In the genomic region with DNA sequence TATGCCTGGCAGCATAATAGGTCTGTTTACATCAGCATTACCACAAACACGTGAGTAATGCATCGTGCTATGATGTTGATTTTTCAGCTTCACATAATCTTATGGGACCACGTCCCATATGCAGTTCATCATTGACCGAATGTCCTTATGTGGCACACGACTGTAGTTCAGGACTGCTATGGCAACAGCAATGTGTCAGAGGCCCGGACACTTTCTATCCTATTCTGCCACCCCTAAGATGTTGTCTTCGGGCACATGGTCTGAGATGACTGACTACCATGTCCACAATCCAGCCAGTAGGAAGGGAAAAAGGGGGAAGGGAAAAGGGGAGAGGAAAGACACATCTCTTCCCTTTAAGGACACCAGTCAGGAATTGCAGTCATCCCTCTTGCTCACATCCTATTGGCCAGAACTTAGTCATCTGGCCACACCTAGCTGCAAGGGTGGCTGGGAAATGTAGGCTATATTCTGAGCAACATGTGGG, we compare ENCODE assay signal across 18 cellular contexts.
A peak's percentile ranks its signal among the peaks of the same experiment; 100 is the strongest.
DNase-seq lines count a peak whose midpoint lies in the region; ATAC-seq, FAIRE-seq and TF ChIP-seq lines count a peak whose summit lies in the region.
"Had no signal": no experiment of that assay in that cellular context is flagged by ENCODE, and none has a peak within 500 bp of the region (broad histone marks: within the 10 kb centered on the region; RNA-seq: fewer than 3 reads in every experiment).

No MANE protein-coding gene starts in this region.

- H3K79me2 ChIP-seq in mesendoderm (ENCODE audit: control insufficient read depth, insufficient read depth, low read length), result no peaks in the 10 kb centered on the region

- no peak overlapping the region for H2BK5ac ChIP-seq in mesendoderm (ENCODE audit: low read length)

- H4K8ac ChIP-seq in mesendoderm (ENCODE audit: low read depth, low read length), result no peak overlapping the region

- no peak overlapping the region for H3K27ac ChIP-seq in mesendoderm (ENCODE audit: low read depth, low read length)
- H3K27ac ChIP-seq: cardiac muscle cell, pancreas had no signal

- H3K18ac ChIP-seq in mesendoderm (ENCODE audit: low read length), result no peak overlapping the region

- no peak overlapping the region for H3K4me2 ChIP-seq in mesendoderm (ENCODE audit: low read length)

- H4K5ac ChIP-seq in mesendoderm (ENCODE audit: low read length), result no peak overlapping the region

- DNase-seq in EL (peak; percentile 45), bronchial epithelial cell (ENCODE audit: low read depth) (peak; percentile 36), mesendoderm (peak; percentile 30), cerebellar nuclear complex (lab: John Stamatoyannopoulos, UW) (no peak)
- no peak for DNase-seq in activated naive CD4-positive, alpha-beta T cell treated with anti-CD3 and anti-CD28 coated beads, Interleukin-2, amount 50 U/mL, for 72 hours (ENCODE audit: low spot score in 2 of 2)
- DNase-seq: activated CD8-positive, alpha-beta memory T cell treated with anti-CD3 and anti-CD28 coated beads, Interleukin-2, amount 50 U/mL, for 48 hours; CD4-positive, CD25-positive, alpha-beta regulatory T cell; kidney glomerular epithelial cell; NCI-H2029; NCI-H748 treated with DMSO at 0.1 percent for 48 hours; pancreas; T-helper 2 cell had no signal

- TF ChIP-seq RAD21 in Ishikawa (IDR thresholded peaks at IDR 0.05; ENCODE audit: low read depth), result no peak

- H3K4me3 ChIP-seq in bronchial epithelial cell (ENCODE audit: low read depth, low read length), result no peak overlapping the region
- no peak overlapping the region for H3K4me3 ChIP-seq in mesendoderm (ENCODE audit: low read length)
- H3K4me3 ChIP-seq: cardiac muscle cell, pancreas had no signal

- H2AK5ac ChIP-seq in mesendoderm (ENCODE audit: low read length), result no peak overlapping the region

- peak; percentile 32 for FAIRE-seq in bronchial epithelial cell (lab: Jason Lieb, UNC)
- FAIRE-seq: pancreas, urothelium cell line had no signal

- no peak overlapping the region for H3K27ac Mint-ChIP-seq in activated naive CD4-positive, alpha-beta T cell treated with anti-CD3 and anti-CD28 coated beads, Interleukin-2, amount 50 U/mL, for 72 hours
- H3K27ac Mint-ChIP-seq: activated naive CD4-positive, alpha-beta T cell treated with anti-CD3 and anti-CD28 coated beads, Interleukin-2, amount 50 U/mL, for 24 hours; CD4-positive, CD25-positive, alpha-beta regulatory T cell; stimulated activated naive CD8-positive, alpha-beta T cell treated with anti-CD3 and anti-CD28 coated beads, Interleukin-15, Interleukin-2, amounts not matched to agents 100 ng/mL and 50 ng/mL, for 24 hours had no signal

- no peak for TF ChIP-seq CTCF in bronchial epithelial cell (IDR thresholded peaks at IDR 0.05; ENCODE audit: insufficient read depth, low read length, severe bottlenecking)

- no peak overlapping the region for H3K23ac ChIP-seq in mesendoderm (ENCODE audit: low read length)

- H3K79me1 ChIP-seq in mesendoderm (ENCODE audit: low read length), result no peaks in the 10 kb centered on the region

- no CpG with 5 or more reads among the region's 7 CpGs for WGBS in mesendoderm (ENCODE audit: extremely low coverage, insufficient coverage, low lambda C conversion rate)

- H3K36me3 ChIP-seq in bronchial epithelial cell (ENCODE audit: control insufficient read depth, insufficient read depth, low read length), result no peaks in the 10 kb centered on the region
- no peaks in the 10 kb centered on the region for H3K36me3 ChIP-seq in mesendoderm (ENCODE audit: control insufficient read depth, insufficient read depth, low read length)
- H3K36me3 ChIP-seq: cardiac muscle cell, pancreas had no signal

- H3K27me3 ChIP-seq in bronchial epithelial cell (ENCODE audit: control insufficient read depth, insufficient read depth, low read length) (no peaks in the 10 kb centered on the region), mesendoderm (ENCODE audit: insufficient read depth, low read length, poor library complexity) (no peaks in the 10 kb centered on the region)
- H3K27me3 ChIP-seq: cardiac muscle cell, pancreas had no signal

- no peak overlapping the region for H3K4ac ChIP-seq in mesendoderm (ENCODE audit: low read depth, low read length)

- peaks cover 0 to 50% of the 10 kb centered on the region in 2 donors for H3K36me3 Mint-ChIP-seq in activated naive CD4-positive, alpha-beta T cell treated with anti-CD3 and anti-CD28 coated beads, Interleukin-2, amount 50 U/mL, for 72 hours
- H3K36me3 Mint-ChIP-seq: activated naive CD4-positive, alpha-beta T cell treated with anti-CD3 and anti-CD28 coated beads, Interleukin-2, amount 50 U/mL, for 24 hours; CD4-positive, CD25-positive, alpha-beta regulatory T cell had no signal

- TF ChIP-seq EP300 in Ishikawa (IDR thresholded peaks at IDR 0.05; ENCODE audit: borderline replicate concordance), result no peak

- no peak overlapping the region for H2BK15ac ChIP-seq in mesendoderm (replicated peaks; ENCODE audit: low read depth)

- H2BK120ac ChIP-seq in mesendoderm (ENCODE audit: low read depth, low read length), result no peak overlapping the region

- H3K9ac ChIP-seq in mesendoderm (ENCODE audit: low read length), result no peak overlapping the region

- H3K56ac ChIP-seq in mesendoderm (ENCODE audit: low read length), result no peak overlapping the region

- H3K4me1 ChIP-seq in mesendoderm (ENCODE audit: control insufficient read depth, low read depth, low read length), result no peaks in the 10 kb centered on the region

- H3K9me3 Mint-ChIP-seq in activated naive CD4-positive, alpha-beta T cell treated with anti-CD3 and anti-CD28 coated beads, Interleukin-2, amount 50 U/mL, for 72 hours, result peaks cover 7 to 28% of the 10 kb centered on the region in 2 donors
- H3K9me3 Mint-ChIP-seq: activated naive CD4-positive, alpha-beta T cell treated with anti-CD3 and anti-CD28 coated beads, Interleukin-2, amount 50 U/mL, for 24 hours had no signal

- ATAC-seq in activated naive CD4-positive, alpha-beta T cell treated with anti-CD3 and anti-CD28 coated beads, Interleukin-2, amount 50 U/mL, for 72 hours, result no peak
- no peak for ATAC-seq in GM18873 (IDR thresholded peaks at IDR 0.05; ENCODE audit: low FRiP score, unreplicated experiment)
- ATAC-seq: pancreas had no signal

TF ChIP-seq in Ishikawa, 13 proteins besides CTCF, POLR2A, EP300 and RAD21:
- TF ChIP-seq TEAD4 (IDR thresholded peaks at IDR 0.05), result no peak
- TF ChIP-seq, protein P1, sequence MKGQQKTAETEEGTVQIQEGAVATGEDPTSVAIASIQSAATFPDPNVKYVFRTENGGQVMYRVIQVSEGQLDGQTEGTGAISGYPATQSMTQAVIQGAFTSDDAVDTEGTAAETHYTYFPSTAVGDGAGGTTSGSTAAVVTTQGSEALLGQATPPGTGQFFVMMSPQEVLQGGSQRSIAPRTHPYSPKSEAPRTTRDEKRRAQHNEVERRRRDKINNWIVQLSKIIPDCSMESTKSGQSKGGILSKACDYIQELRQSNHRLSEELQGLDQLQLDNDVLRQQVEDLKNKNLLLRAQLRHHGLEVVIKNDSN (IDR thresholded peaks at IDR 0.05), result peak; percentile 59

Comparison
In these comparisons a context has a peak if more than half of its experiments do, and no peak if none do; other contexts are left out.
1. DNase-seq: peak in EL (single experiment), bronchial epithelial cell (single experiment) and mesendoderm (single experiment); none in activated naive CD4-positive, alpha-beta T cell treated with anti-CD3 and anti-CD28 coated beads, Interleukin-2, amount 50 U/mL, for 72 hours (0 of 2) and cerebellar nuclear complex (0 of 2).